In the genomic region with DNA sequence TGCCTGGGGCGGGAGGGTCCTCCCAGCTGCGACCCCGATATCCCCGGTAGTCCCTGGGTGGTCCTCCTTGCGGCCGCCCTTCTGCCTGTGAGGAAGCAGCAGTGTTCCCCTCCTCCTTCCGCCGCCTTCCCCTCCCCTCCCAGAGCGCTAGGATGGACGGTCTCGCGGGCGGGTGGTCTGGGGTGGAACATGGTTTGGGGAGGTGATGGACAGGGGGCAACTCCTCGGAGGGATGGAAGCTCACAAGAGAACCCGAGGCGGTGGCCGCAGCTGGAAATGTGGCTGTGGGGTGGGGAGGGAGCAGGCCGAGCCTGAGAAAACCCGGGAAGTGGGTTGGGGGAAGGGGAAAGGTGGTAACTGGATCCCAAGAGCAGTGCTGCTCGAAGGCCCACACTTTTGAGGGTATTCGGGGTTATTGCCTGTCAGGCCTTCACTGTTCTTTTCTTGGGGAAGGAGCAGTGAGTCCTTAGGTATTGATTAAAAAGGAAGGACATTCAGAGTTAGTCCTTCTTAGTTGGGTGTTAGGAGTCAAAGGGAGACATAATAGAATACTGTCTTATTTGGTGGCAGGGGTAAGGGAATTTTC, we compare ENCODE assay signal across 1 cellular context.
TF ChIP-seq lines count a peak whose summit lies in the region.

No MANE protein-coding gene starts in this region.

TF ChIP-seq in WTC11, 78 proteins besides CTCF, POLR2A, EP300 and RAD21 (continued from another document and continues in another):
- TF ChIP-seq, protein P1, sequence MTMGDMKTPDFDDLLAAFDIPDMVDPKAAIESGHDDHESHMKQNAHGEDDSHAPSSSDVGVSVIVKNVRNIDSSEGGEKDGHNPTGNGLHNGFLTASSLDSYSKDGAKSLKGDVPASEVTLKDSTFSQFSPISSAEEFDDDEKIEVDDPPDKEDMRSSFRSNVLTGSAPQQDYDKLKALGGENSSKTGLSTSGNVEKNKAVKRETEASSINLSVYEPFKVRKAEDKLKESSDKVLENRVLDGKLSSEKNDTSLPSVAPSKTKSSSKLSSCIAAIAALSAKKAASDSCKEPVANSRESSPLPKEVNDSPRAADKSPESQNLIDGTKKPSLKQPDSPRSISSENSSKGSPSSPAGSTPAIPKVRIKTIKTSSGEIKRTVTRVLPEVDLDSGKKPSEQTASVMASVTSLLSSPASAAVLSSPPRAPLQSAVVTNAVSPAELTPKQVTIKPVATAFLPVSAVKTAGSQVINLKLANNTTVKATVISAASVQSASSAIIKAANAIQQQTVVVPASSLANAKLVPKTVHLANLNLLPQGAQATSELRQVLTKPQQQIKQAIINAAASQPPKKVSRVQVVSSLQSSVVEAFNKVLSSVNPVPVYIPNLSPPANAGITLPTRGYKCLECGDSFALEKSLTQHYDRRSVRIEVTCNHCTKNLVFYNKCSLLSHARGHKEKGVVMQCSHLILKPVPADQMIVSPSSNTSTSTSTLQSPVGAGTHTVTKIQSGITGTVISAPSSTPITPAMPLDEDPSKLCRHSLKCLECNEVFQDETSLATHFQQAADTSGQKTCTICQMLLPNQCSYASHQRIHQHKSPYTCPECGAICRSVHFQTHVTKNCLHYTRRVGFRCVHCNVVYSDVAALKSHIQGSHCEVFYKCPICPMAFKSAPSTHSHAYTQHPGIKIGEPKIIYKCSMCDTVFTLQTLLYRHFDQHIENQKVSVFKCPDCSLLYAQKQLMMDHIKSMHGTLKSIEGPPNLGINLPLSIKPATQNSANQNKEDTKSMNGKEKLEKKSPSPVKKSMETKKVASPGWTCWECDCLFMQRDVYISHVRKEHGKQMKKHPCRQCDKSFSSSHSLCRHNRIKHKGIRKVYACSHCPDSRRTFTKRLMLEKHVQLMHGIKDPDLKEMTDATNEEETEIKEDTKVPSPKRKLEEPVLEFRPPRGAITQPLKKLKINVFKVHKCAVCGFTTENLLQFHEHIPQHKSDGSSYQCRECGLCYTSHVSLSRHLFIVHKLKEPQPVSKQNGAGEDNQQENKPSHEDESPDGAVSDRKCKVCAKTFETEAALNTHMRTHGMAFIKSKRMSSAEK (CRISPR knock-in tag; IDR thresholded peaks at IDR 0.05; ENCODE audit: borderline replicate concordance) = no peak
- TF ChIP-seq IRF2 (CRISPR knock-in tag; IDR thresholded peaks at IDR 0.05; ENCODE audit: borderline replicate concordance, low read depth) (no peak), KAT7 (CRISPR knock-in tag; IDR thresholded peaks at IDR 0.05; ENCODE audit: borderline replicate concordance) (0 out of 2 replicates have a peak, but pooled peaks have one; percentile 70), OVOL2 (CRISPR knock-in tag; IDR thresholded peaks at IDR 0.05; ENCODE audit: borderline replicate concordance) (no peak), TEAD1 (CRISPR knock-in tag; IDR thresholded peaks at IDR 0.05) (no peak), ELF4 (CRISPR knock-in tag; IDR thresholded peaks at IDR 0.05; ENCODE audit: low read depth) (no peak), FOXK1 (CRISPR knock-in tag; IDR thresholded peaks at IDR 0.05) (no peak), ZNF423 (CRISPR knock-in tag; IDR thresholded peaks at IDR 0.05) (no peak), MYBL2 (CRISPR knock-in tag; IDR thresholded peaks at IDR 0.05) (0 out of 2 replicates have a peak, but pooled peaks have one; percentile 6), SMAD4 (CRISPR knock-in tag; IDR thresholded peaks at IDR 0.05) (no peak), ZNF232 (CRISPR knock-in tag; IDR thresholded peaks at IDR 0.05) (no peak), JUN (CRISPR knock-in tag; IDR thresholded peaks at IDR 0.05) (0 out of 2 replicates have a peak, but pooled peaks have one; percentile 43), SMAD3 (CRISPR knock-in tag; IDR thresholded peaks at IDR 0.05; ENCODE audit: borderline replicate concordance) (no peak), EMX1 (CRISPR knock-in tag; IDR thresholded peaks at IDR 0.05) (no peak)
- TF ChIP-seq, protein P2, sequence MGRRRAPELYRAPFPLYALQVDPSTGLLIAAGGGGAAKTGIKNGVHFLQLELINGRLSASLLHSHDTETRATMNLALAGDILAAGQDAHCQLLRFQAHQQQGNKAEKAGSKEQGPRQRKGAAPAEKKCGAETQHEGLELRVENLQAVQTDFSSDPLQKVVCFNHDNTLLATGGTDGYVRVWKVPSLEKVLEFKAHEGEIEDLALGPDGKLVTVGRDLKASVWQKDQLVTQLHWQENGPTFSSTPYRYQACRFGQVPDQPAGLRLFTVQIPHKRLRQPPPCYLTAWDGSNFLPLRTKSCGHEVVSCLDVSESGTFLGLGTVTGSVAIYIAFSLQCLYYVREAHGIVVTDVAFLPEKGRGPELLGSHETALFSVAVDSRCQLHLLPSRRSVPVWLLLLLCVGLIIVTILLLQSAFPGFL (CRISPR knock-in tag; IDR thresholded peaks at IDR 0.05; ENCODE audit: borderline replicate concordance) = no peak
- TF ChIP-seq, protein P3, sequence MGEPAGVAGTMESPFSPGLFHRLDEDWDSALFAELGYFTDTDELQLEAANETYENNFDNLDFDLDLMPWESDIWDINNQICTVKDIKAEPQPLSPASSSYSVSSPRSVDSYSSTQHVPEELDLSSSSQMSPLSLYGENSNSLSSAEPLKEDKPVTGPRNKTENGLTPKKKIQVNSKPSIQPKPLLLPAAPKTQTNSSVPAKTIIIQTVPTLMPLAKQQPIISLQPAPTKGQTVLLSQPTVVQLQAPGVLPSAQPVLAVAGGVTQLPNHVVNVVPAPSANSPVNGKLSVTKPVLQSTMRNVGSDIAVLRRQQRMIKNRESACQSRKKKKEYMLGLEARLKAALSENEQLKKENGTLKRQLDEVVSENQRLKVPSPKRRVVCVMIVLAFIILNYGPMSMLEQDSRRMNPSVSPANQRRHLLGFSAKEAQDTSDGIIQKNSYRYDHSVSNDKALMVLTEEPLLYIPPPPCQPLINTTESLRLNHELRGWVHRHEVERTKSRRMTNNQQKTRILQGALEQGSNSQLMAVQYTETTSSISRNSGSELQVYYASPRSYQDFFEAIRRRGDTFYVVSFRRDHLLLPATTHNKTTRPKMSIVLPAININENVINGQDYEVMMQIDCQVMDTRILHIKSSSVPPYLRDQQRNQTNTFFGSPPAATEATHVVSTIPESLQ (CRISPR knock-in tag; IDR thresholded peaks at IDR 0.05) = no peak
- TF ChIP-seq, protein P4, sequence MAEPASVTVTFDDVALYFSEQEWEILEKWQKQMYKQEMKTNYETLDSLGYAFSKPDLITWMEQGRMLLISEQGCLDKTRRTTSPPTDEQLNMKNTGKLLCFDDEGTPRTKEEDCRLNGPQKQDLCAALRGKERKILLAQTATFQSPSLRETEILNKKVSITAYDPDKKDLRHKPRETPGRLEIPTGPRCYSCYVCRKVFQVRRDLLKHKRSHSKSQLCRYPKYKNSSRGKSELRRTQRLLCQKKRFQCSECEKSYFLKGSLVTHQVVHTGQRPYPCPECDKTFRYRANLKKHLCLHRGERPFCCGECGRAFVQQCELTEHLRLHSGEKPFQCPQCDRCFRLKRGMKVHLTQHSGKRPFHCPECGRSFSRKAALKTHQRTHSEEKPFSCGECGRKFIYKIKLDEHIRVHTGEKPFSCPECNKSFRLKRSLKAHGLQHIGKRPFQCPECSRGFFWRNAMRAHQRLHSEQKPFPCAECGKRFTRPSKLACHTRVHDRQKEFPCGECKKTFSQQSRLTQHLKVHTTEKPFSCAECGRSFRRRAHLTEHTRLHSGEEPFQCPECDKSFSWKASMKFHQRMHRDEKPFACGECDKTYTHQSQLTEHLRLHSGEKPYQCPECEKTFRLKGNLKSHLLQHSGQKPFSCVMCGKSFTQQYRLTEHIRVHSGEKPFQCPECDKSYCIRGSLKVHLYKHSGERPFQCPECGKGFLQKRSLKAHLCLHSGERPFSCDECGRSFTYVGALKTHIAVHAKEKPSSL (CRISPR knock-in tag; conservative IDR thresholded peaks at IDR 0.05) = no peak
- TF ChIP-seq, protein P5, sequence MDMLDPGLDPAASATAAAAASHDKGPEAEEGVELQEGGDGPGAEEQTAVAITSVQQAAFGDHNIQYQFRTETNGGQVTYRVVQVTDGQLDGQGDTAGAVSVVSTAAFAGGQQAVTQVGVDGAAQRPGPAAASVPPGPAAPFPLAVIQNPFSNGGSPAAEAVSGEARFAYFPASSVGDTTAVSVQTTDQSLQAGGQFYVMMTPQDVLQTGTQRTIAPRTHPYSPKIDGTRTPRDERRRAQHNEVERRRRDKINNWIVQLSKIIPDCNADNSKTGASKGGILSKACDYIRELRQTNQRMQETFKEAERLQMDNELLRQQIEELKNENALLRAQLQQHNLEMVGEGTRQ (CRISPR knock-in tag; IDR thresholded peaks at IDR 0.05) = no peak
- TF ChIP-seq, protein P6, sequence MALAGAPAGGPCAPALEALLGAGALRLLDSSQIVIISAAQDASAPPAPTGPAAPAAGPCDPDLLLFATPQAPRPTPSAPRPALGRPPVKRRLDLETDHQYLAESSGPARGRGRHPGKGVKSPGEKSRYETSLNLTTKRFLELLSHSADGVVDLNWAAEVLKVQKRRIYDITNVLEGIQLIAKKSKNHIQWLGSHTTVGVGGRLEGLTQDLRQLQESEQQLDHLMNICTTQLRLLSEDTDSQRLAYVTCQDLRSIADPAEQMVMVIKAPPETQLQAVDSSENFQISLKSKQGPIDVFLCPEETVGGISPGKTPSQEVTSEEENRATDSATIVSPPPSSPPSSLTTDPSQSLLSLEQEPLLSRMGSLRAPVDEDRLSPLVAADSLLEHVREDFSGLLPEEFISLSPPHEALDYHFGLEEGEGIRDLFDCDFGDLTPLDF (CRISPR knock-in tag; IDR thresholded peaks at IDR 0.05) = no peak; the same call in 1 of the 2 replicates
- TF ChIP-seq, protein P7, sequence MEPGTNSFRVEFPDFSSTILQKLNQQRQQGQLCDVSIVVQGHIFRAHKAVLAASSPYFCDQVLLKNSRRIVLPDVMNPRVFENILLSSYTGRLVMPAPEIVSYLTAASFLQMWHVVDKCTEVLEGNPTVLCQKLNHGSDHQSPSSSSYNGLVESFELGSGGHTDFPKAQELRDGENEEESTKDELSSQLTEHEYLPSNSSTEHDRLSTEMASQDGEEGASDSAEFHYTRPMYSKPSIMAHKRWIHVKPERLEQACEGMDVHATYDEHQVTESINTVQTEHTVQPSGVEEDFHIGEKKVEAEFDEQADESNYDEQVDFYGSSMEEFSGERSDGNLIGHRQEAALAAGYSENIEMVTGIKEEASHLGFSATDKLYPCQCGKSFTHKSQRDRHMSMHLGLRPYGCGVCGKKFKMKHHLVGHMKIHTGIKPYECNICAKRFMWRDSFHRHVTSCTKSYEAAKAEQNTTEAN (CRISPR knock-in tag; IDR thresholded peaks at IDR 0.05) = no peak
- TF ChIP-seq, protein P8, sequence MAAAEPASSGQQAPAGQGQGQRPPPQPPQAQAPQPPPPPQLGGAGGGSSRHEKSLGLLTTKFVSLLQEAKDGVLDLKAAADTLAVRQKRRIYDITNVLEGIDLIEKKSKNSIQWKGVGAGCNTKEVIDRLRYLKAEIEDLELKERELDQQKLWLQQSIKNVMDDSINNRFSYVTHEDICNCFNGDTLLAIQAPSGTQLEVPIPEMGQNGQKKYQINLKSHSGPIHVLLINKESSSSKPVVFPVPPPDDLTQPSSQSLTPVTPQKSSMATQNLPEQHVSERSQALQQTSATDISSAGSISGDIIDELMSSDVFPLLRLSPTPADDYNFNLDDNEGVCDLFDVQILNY (CRISPR knock-in tag; IDR thresholded peaks at IDR 0.05) = 0 out of 2 replicates have a peak, but pooled peaks have one; percentile 36
- TF ChIP-seq, protein P9, sequence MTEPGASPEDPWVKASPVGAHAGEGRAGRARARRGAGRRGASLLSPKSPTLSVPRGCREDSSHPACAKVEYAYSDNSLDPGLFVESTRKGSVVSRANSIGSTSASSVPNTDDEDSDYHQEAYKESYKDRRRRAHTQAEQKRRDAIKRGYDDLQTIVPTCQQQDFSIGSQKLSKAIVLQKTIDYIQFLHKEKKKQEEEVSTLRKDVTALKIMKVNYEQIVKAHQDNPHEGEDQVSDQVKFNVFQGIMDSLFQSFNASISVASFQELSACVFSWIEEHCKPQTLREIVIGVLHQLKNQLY (CRISPR knock-in tag; IDR thresholded peaks at IDR 0.05) = no peak
- TF ChIP-seq, protein P10, sequence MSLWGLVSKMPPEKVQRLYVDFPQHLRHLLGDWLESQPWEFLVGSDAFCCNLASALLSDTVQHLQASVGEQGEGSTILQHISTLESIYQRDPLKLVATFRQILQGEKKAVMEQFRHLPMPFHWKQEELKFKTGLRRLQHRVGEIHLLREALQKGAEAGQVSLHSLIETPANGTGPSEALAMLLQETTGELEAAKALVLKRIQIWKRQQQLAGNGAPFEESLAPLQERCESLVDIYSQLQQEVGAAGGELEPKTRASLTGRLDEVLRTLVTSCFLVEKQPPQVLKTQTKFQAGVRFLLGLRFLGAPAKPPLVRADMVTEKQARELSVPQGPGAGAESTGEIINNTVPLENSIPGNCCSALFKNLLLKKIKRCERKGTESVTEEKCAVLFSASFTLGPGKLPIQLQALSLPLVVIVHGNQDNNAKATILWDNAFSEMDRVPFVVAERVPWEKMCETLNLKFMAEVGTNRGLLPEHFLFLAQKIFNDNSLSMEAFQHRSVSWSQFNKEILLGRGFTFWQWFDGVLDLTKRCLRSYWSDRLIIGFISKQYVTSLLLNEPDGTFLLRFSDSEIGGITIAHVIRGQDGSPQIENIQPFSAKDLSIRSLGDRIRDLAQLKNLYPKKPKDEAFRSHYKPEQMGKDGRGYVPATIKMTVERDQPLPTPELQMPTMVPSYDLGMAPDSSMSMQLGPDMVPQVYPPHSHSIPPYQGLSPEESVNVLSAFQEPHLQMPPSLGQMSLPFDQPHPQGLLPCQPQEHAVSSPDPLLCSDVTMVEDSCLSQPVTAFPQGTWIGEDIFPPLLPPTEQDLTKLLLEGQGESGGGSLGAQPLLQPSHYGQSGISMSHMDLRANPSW (CRISPR knock-in tag; conservative IDR thresholded peaks at IDR 0.05; ENCODE audit: low read depth) = no peak
- TF ChIP-seq, protein P11, sequence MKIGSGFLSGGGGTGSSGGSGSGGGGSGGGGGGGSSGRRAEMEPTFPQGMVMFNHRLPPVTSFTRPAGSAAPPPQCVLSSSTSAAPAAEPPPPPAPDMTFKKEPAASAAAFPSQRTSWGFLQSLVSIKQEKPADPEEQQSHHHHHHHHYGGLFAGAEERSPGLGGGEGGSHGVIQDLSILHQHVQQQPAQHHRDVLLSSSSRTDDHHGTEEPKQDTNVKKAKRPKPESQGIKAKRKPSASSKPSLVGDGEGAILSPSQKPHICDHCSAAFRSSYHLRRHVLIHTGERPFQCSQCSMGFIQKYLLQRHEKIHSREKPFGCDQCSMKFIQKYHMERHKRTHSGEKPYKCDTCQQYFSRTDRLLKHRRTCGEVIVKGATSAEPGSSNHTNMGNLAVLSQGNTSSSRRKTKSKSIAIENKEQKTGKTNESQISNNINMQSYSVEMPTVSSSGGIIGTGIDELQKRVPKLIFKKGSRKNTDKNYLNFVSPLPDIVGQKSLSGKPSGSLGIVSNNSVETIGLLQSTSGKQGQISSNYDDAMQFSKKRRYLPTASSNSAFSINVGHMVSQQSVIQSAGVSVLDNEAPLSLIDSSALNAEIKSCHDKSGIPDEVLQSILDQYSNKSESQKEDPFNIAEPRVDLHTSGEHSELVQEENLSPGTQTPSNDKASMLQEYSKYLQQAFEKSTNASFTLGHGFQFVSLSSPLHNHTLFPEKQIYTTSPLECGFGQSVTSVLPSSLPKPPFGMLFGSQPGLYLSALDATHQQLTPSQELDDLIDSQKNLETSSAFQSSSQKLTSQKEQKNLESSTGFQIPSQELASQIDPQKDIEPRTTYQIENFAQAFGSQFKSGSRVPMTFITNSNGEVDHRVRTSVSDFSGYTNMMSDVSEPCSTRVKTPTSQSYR (CRISPR knock-in tag; IDR thresholded peaks at IDR 0.05) = peak; percentile 74; the same call in 1 of the 2 replicates
